19 cellular contexts compared by ENCODE assay signal in genomic region chr4:33658971-33659370, GRCh38.
DNase-seq lines count a peak whose midpoint lies in the region; ATAC-seq and TF ChIP-seq lines count a peak whose summit lies in the region.
"Had no signal": no experiment of that assay in that cellular context is flagged by ENCODE, and none has a peak within 500 bp of the region (broad histone marks: within the 10 kb centered on the region; RNA-seq: fewer than 3 reads in every experiment).

No MANE protein-coding gene starts in this region.

- no peak overlapping the region for H3K4me3 Mint-ChIP-seq in MCF 10A (ENCODE audit: unreplicated experiment)

- no peaks in the 10 kb centered on the region for H3K27me3 ChIP-seq in skeletal muscle satellite cell (ENCODE audit: control insufficient read depth, insufficient read depth, low read length)
- H3K27me3 ChIP-seq: BE2C had no signal

- POLR2A ChIA-PET in MCF 10A (lab: Yijun Ruan, JAX) = no interaction called here

- no peaks in the 10 kb centered on the region for H3K27me3 Mint-ChIP-seq in MCF 10A (ENCODE audit: insufficient read depth, unreplicated experiment)

- DNase-seq in EL = peak; percentile 2
- peak; percentile 2 for DNase-seq in fibroblast of gingiva (ENCODE audit: low read depth)
- DNase-seq in inferior parietal cortex (ENCODE audit: extremely low spot score) = peak; percentile 27
- no peak for DNase-seq in caudate nucleus (lab: John Stamatoyannopoulos, UW)
- no peak for DNase-seq in MCF 10A (ENCODE audit: unreplicated experiment)
- DNase-seq in T-helper 1 cell = no peak
- DNase-seq: BE2C, DMS79, NCI-H1105 treated with DMSO at 0.1 percent for 48 hours, NCI-H2029 treated with DMSO at 0.1 percent for 48 hours, NCI-H226, NCI-H524 treated with DMSO at 0.1 percent for 48 hours, NCI-H82, SIG-M5 had no signal

- H3K27ac Mint-ChIP-seq in MCF 10A (ENCODE audit: low read depth, unreplicated experiment) = no peak overlapping the region

- peaks cover 8% of the 10 kb centered on the region for H3K4me1 ChIP-seq in skeletal muscle satellite cell (ENCODE audit: control insufficient read depth, insufficient read depth, low read length)
- H3K4me1 ChIP-seq: BE2C had no signal

- no peaks in the 10 kb centered on the region for H3K4me1 Mint-ChIP-seq in MCF 10A (ENCODE audit: insufficient read depth, unreplicated experiment)

- H3K36me3 Mint-ChIP-seq in MCF 10A (ENCODE audit: insufficient read depth, unreplicated experiment) = no peaks in the 10 kb centered on the region

- H3K9ac ChIP-seq in skeletal muscle satellite cell (ENCODE audit: low read depth, low read length) = no peak overlapping the region
- H3K9ac ChIP-seq: KMS-11 had no signal

- CTCF ChIA-PET in MCF 10A (lab: Yijun Ruan, JAX) = interaction anchor here (1.3 kb wide), 1 partner anchor 11 kb away, joined by 4 read pairs; no protein-coding TSS in a partner anchor

- intact Hi-C loops in MCF 10A (cut with micrococcal nuclease) = no loop called here

- no peaks in the 10 kb centered on the region for H3K36me3 ChIP-seq in skeletal muscle satellite cell (ENCODE audit: insufficient read depth, low read length)
- H3K36me3 ChIP-seq: BE2C had no signal

- peak overlapping the region; percentile 10 for H3K4me2 ChIP-seq in skeletal muscle satellite cell (ENCODE audit: low read length)
- H3K4me2 ChIP-seq: KMS-11 had no signal

- no peak for ATAC-seq in GM18909 (IDR thresholded peaks at IDR 0.05; ENCODE audit: poor library complexity, unreplicated experiment)
- ATAC-seq: GM12878, Panc1 had no signal

- no peaks in the 10 kb centered on the region for H3K9me3 Mint-ChIP-seq in MCF 10A (ENCODE audit: unreplicated experiment)

- peaks cover 3% of the 10 kb centered on the region for H3K9me3 ChIP-seq in skeletal muscle satellite cell (replicated peaks; ENCODE audit: low read length)
- H3K9me3 ChIP-seq: BE2C had no signal

- no TSS peak for BruUV-seq in MCF 10A (replicated peaks; lab: Mats Ljungman, UMichigan)

- no peak overlapping the region for H3K4me3 ChIP-seq in skeletal muscle satellite cell (ENCODE audit: low read length)
- H3K4me3 ChIP-seq: GM12878 had no signal

- no peak overlapping the region for H3K27ac ChIP-seq in caudate nucleus (ENCODE audit: low read depth, low read length)
- H3K27ac ChIP-seq: KMS-11 had no signal

- TF ChIP-seq CTCF in MCF 10A (IDR thresholded peaks at IDR 0.05; ENCODE audit: unreplicated experiment) = no peak

Comparison
In these comparisons a context has a peak if more than half of its experiments do, and no peak if none do; other contexts are left out.
1. DNase-seq: peak in EL (single experiment), fibroblast of gingiva (single experiment) and inferior parietal cortex (single experiment); none in caudate nucleus (0 of 61), MCF 10A (single experiment) and T-helper 1 cell (0 of 5).